Comparison of ENCODE assay signal across 1 cellular context in genomic region chr4:105461221-105462041, GRCh38.
TF ChIP-seq lines count a peak whose summit lies in the region.

No MANE protein-coding gene starts in this region.

TF ChIP-seq in GM12878, 131 proteins besides CTCF, POLR2A, EP300 and RAD21 (continued from another document):
- no peak for TF ChIP-seq BMI1 (IDR thresholded peaks at IDR 0.05; ENCODE audit: borderline replicate concordance)
- TF ChIP-seq NRF1 (conservative IDR thresholded peaks at IDR 0.05; ENCODE audit: low read depth, low read length) = no peak
- TF ChIP-seq ZNF622 (IDR thresholded peaks at IDR 0.05) = no peak
- no peak for TF ChIP-seq CEBPB (IDR thresholded peaks at IDR 0.05; ENCODE audit: borderline replicate concordance in 1 of 2, low read depth in 2 of 2, low read length in 2 of 2)
